In genomic region chr2:114933671-114934241, GRCh38 we compare ENCODE assay signal across 5 cellular contexts.
"Had no signal": no experiment of that assay in that cellular context is flagged by ENCODE, and none has a peak within 500 bp of the region (broad histone marks: within the 10 kb centered on the region; RNA-seq: fewer than 3 reads in every experiment).

No MANE protein-coding gene starts in this region.

- H2AFZ ChIP-seq: GM23338 had no signal

- H3K4me2 ChIP-seq: GM23338 had no signal

- H3K4me3 ChIP-seq: GM23338 had no signal

- ATAC-seq: GM23338, HepG2 had no signal

- DNase-seq: H9, HCEC 1CT, KBM-7 had no signal
